In genomic region chr20:19661717-19662637, GRCh38 we compare ENCODE assay signal across 1 cellular context.
TF ChIP-seq lines count a peak whose summit lies in the region.

No MANE protein-coding gene starts in this region.

TF ChIP-seq in HepG2, 621 proteins besides CTCF, POLR2A, EP300 and RAD21 (continued from another document and continues in another):
- TF ChIP-seq, protein P1, sequence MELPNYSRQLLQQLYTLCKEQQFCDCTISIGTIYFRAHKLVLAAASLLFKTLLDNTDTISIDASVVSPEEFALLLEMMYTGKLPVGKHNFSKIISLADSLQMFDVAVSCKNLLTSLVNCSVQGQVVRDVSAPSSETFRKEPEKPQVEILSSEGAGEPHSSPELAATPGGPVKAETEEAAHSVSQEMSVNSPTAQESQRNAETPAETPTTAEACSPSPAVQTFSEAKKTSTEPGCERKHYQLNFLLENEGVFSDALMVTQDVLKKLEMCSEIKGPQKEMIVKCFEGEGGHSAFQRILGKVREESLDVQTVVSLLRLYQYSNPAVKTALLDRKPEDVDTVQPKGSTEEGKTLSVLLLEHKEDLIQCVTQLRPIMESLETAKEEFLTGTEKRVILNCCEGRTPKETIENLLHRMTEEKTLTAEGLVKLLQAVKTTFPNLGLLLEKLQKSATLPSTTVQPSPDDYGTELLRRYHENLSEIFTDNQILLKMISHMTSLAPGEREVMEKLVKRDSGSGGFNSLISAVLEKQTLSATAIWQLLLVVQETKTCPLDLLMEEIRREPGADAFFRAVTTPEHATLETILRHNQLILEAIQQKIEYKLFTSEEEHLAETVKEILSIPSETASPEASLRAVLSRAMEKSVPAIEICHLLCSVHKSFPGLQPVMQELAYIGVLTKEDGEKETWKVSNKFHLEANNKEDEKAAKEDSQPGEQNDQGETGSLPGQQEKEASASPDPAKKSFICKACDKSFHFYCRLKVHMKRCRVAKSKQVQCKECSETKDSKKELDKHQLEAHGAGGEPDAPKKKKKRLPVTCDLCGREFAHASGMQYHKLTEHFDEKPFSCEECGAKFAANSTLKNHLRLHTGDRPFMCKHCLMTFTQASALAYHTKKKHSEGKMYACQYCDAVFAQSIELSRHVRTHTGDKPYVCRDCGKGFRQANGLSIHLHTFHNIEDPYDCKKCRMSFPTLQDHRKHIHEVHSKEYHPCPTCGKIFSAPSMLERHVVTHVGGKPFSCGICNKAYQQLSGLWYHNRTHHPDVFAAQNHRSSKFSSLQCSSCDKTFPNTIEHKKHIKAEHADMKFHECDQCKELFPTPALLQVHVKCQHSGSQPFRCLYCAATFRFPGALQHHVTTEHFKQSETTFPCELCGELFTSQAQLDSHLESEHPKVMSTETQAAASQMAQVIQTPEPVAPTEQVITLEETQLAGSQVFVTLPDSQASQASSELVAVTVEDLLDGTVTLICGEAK (IDR thresholded peaks at IDR 0.05) = no peak
- TF ChIP-seq, protein P1 (CRISPR knock-in tag; IDR thresholded peaks at IDR 0.05) = no peak
- TF ChIP-seq RFX3 (CRISPR knock-in tag; IDR thresholded peaks at IDR 0.05) = no peak
- TF ChIP-seq NCOA2 (CRISPR knock-in tag; IDR thresholded peaks at IDR 0.05) = no peak
- no peak for TF ChIP-seq ZNF432 (CRISPR knock-in tag; IDR thresholded peaks at IDR 0.05; ENCODE audit: borderline replicate concordance)
- no peak for TF ChIP-seq CSRNP1 (CRISPR knock-in tag; IDR thresholded peaks at IDR 0.05)
- TF ChIP-seq RORA (CRISPR knock-in tag; IDR thresholded peaks at IDR 0.05) = no peak
- TF ChIP-seq, protein P2, sequence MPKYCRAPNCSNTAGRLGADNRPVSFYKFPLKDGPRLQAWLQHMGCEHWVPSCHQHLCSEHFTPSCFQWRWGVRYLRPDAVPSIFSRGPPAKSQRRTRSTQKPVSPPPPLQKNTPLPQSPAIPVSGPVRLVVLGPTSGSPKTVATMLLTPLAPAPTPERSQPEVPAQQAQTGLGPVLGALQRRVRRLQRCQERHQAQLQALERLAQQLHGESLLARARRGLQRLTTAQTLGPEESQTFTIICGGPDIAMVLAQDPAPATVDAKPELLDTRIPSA (CRISPR knock-in tag; IDR thresholded peaks at IDR 0.05; ENCODE audit: borderline replicate concordance) = no peak
- peak; percentile 27; the same call in 1 of the 2 replicates for TF ChIP-seq THAP11 (CRISPR knock-in tag; IDR thresholded peaks at IDR 0.05)
- TF ChIP-seq ZNF20 (CRISPR knock-in tag; IDR thresholded peaks at IDR 0.05) = no peak
- no peak for TF ChIP-seq SKI (IDR thresholded peaks at IDR 0.05; ENCODE audit: partially characterized antibody)
- TF ChIP-seq ZNF281 (CRISPR knock-in tag; IDR thresholded peaks at IDR 0.05; ENCODE audit: borderline replicate concordance) = no peak
- no peak for TF ChIP-seq ZNF484 (CRISPR knock-in tag; IDR thresholded peaks at IDR 0.05; ENCODE audit: borderline replicate concordance, low read depth)
- no peak for TF ChIP-seq PAF1 (CRISPR knock-in tag; IDR thresholded peaks at IDR 0.05)
- no peak for TF ChIP-seq SRSF4 (IDR thresholded peaks at IDR 0.05; ENCODE audit: low read depth, low read length, poor library complexity, severe bottlenecking)
- TF ChIP-seq MAFF (IDR thresholded peaks at IDR 0.05; ENCODE audit: low read depth, low read length) = no peak; the same call in 1 of the 2 replicates
- no peak for TF ChIP-seq AGO2 (optimal IDR thresholded peaks at IDR 0.05; ENCODE audit: low read depth, low read length)
- TF ChIP-seq MAFG (CRISPR knock-in tag; IDR thresholded peaks at IDR 0.05) = no peak
- no peak for TF ChIP-seq TOE1 (CRISPR knock-in tag; IDR thresholded peaks at IDR 0.05)
- TF ChIP-seq ZNF468 (CRISPR knock-in tag; IDR thresholded peaks at IDR 0.05) = 0 out of 2 replicates have a peak, but pooled peaks have one; percentile 36
- TF ChIP-seq ZBTB7A (CRISPR knock-in tag; IDR thresholded peaks at IDR 0.05) = no peak
- TF ChIP-seq MXD1 (CRISPR knock-in tag; IDR thresholded peaks at IDR 0.05) = no peak
- TF ChIP-seq ZNF710 (CRISPR knock-in tag; IDR thresholded peaks at IDR 0.05; ENCODE audit: borderline replicate concordance) = no peak
- TF ChIP-seq ZMYM4 (CRISPR knock-in tag; IDR thresholded peaks at IDR 0.05) = no peak
- TF ChIP-seq ZNF615 (CRISPR knock-in tag; IDR thresholded peaks at IDR 0.05; ENCODE audit: borderline replicate concordance) = no peak
- TF ChIP-seq ZNF33A (CRISPR knock-in tag; IDR thresholded peaks at IDR 0.05; ENCODE audit: borderline replicate concordance) = no peak
- TF ChIP-seq TARDBP (CRISPR knock-in tag; IDR thresholded peaks at IDR 0.05) = 0 out of 2 replicates have a peak, but pooled peaks have one; percentile 25
- TF ChIP-seq ZGPAT (CRISPR knock-in tag; IDR thresholded peaks at IDR 0.05) = peak; percentile 46; the same call in 1 of the 2 replicates
- no peak for TF ChIP-seq CCAR2 (optimal IDR thresholded peaks at IDR 0.05; ENCODE audit: low read depth, low read length)
- TF ChIP-seq JUNB (CRISPR knock-in tag; IDR thresholded peaks at IDR 0.05; ENCODE audit: borderline replicate concordance) = no peak
- TF ChIP-seq, protein P3, sequence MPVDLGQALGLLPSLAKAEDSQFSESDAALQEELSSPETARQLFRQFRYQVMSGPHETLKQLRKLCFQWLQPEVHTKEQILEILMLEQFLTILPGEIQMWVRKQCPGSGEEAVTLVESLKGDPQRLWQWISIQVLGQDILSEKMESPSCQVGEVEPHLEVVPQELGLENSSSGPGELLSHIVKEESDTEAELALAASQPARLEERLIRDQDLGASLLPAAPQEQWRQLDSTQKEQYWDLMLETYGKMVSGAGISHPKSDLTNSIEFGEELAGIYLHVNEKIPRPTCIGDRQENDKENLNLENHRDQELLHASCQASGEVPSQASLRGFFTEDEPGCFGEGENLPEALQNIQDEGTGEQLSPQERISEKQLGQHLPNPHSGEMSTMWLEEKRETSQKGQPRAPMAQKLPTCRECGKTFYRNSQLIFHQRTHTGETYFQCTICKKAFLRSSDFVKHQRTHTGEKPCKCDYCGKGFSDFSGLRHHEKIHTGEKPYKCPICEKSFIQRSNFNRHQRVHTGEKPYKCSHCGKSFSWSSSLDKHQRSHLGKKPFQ (CRISPR knock-in tag; IDR thresholded peaks at IDR 0.05; ENCODE audit: insufficient replicate concordance) = no peak
- TF ChIP-seq, protein P4, sequence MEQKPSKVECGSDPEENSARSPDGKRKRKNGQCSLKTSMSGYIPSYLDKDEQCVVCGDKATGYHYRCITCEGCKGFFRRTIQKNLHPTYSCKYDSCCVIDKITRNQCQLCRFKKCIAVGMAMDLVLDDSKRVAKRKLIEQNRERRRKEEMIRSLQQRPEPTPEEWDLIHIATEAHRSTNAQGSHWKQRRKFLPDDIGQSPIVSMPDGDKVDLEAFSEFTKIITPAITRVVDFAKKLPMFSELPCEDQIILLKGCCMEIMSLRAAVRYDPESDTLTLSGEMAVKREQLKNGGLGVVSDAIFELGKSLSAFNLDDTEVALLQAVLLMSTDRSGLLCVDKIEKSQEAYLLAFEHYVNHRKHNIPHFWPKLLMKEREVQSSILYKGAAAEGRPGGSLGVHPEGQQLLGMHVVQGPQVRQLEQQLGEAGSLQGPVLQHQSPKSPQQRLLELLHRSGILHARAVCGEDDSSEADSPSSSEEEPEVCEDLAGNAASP (CRISPR knock-in tag; IDR thresholded peaks at IDR 0.05; ENCODE audit: borderline replicate concordance) = peak; percentile 71; the same call in 1 of the 2 replicates
- TF ChIP-seq, protein P5, sequence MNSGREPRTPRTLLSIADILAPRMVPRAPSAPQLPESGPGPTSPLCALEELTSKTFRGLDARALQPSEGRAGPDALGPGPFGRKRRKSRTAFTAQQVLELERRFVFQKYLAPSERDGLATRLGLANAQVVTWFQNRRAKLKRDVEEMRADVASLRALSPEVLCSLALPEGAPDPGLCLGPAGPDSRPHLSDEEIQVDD (CRISPR knock-in tag; IDR thresholded peaks at IDR 0.05; ENCODE audit: borderline replicate concordance) = no peak
